Comparison of ENCODE assay signal across 21 cellular contexts in genomic region chr4:76787898-76788297, GRCh38.
DNase-seq lines count a peak whose midpoint lies in the region; ATAC-seq and TF ChIP-seq lines count a peak whose summit lies in the region.
"Had no signal": no experiment of that assay in that cellular context is flagged by ENCODE, and none has a peak within 500 bp of the region (broad histone marks: within the 10 kb centered on the region; RNA-seq: fewer than 3 reads in every experiment).

No MANE protein-coding gene starts in this region.

- ATAC-seq in activated naive CD8-positive, alpha-beta T cell treated with anti-CD3 and anti-CD28 coated beads, Interleukin-2, amount 50 U/mL, for 24 hours = peak; percentile 68
- ATAC-seq in RWPE2 (ENCODE audit: low read depth) (peak; percentile 21; the same call in 1 of the 3 replicates), left lobe of liver (peak; percentile 24)
- ATAC-seq: K562, Panc1 had no signal

- H3K4me1 ChIP-seq in RWPE2 (ENCODE audit: insufficient read depth, poor library complexity, severe bottlenecking) = peaks cover 7% of the 10 kb centered on the region

- no peaks in the 10 kb centered on the region for H3K4me1 Mint-ChIP-seq in activated naive CD8-positive, alpha-beta T cell treated with anti-CD3 and anti-CD28 coated beads, Interleukin-2, amount 50 U/mL, for 24 hours
- H3K4me1 Mint-ChIP-seq in activated naive CD8-positive, alpha-beta T cell treated with anti-CD3 and anti-CD28 coated beads for 36 hours = no peaks in the 10 kb centered on the region
- H3K4me1 Mint-ChIP-seq: CD8-positive, alpha-beta memory T cell had no signal

- no peak for DNase-seq in activated naive CD8-positive, alpha-beta T cell treated with anti-CD3 and anti-CD28 coated beads, Interleukin-2, amount 50 U/mL, for 24 hours
- no peak for DNase-seq in activated naive CD8-positive, alpha-beta T cell treated with anti-CD3 and anti-CD28 coated beads for 36 hours
- DNase-seq in RWPE2 (ENCODE audit: low spot score) (no peak), left lobe of liver (ENCODE audit: low spot score) (no peak), NOMO-1 (lab: John Stamatoyannopoulos, UW; ENCODE audit: unreplicated experiment in 2 of 2) (no peak), SKM-1 treated with dmso at 0.1 percent for 144 hours (lab: John Stamatoyannopoulos, UW; ENCODE audit: unreplicated experiment) (no peak), mesenteric fat pad (ENCODE audit: low spot score) (no peak)
- DNase-seq: CD8-positive, alpha-beta memory T cell; DMS53; EL; H7; MM.1S; NCI-H1092; NCI-H1436 treated with DMSO at 0.1 percent for 48 hours; NCI-H1930; NCI-H2227 treated with DMSO at 0.1 percent for 48 hours; NCI-H510A; SJCRH30 had no signal

- no peaks in the 10 kb centered on the region for H3K9me3 ChIP-seq in RWPE2 (ENCODE audit: severe bottlenecking)
- H3K9me3 ChIP-seq: SJCRH30 had no signal

- no peaks in the 10 kb centered on the region for H3K36me3 Mint-ChIP-seq in activated naive CD8-positive, alpha-beta T cell treated with anti-CD3 and anti-CD28 coated beads, Interleukin-2, amount 50 U/mL, for 24 hours (ENCODE audit: low read depth)
- H3K36me3 Mint-ChIP-seq in activated naive CD8-positive, alpha-beta T cell treated with anti-CD3 and anti-CD28 coated beads for 36 hours = peaks cover 2% of the 10 kb centered on the region

- H3K9me3 Mint-ChIP-seq in activated naive CD8-positive, alpha-beta T cell treated with anti-CD3 and anti-CD28 coated beads, Interleukin-2, amount 50 U/mL, for 24 hours = peaks cover 4% of the 10 kb centered on the region
- peaks cover 6% of the 10 kb centered on the region for H3K9me3 Mint-ChIP-seq in activated naive CD8-positive, alpha-beta T cell treated with anti-CD3 and anti-CD28 coated beads for 36 hours
- H3K9me3 Mint-ChIP-seq: CD8-positive, alpha-beta memory T cell had no signal

- H3K27ac Mint-ChIP-seq in activated naive CD8-positive, alpha-beta T cell treated with anti-CD3 and anti-CD28 coated beads, Interleukin-2, amount 50 U/mL, for 24 hours = no peak overlapping the region
- H3K27ac Mint-ChIP-seq in activated naive CD8-positive, alpha-beta T cell treated with anti-CD3 and anti-CD28 coated beads for 36 hours = no peak overlapping the region

- peaks cover 12% of the 10 kb centered on the region for H3K36me3 ChIP-seq in RWPE2 (ENCODE audit: low read depth)
- H3K36me3 ChIP-seq: SJCRH30 had no signal

- H3K27me3 Mint-ChIP-seq in activated naive CD8-positive, alpha-beta T cell treated with anti-CD3 and anti-CD28 coated beads, Interleukin-2, amount 50 U/mL, for 24 hours = no peaks in the 10 kb centered on the region
- H3K27me3 Mint-ChIP-seq in activated naive CD8-positive, alpha-beta T cell treated with anti-CD3 and anti-CD28 coated beads for 36 hours = peaks cover 3% of the 10 kb centered on the region

- no peak overlapping the region for H3K4me3 Mint-ChIP-seq in activated naive CD8-positive, alpha-beta T cell treated with anti-CD3 and anti-CD28 coated beads, Interleukin-2, amount 50 U/mL, for 24 hours
- no peak overlapping the region for H3K4me3 Mint-ChIP-seq in activated naive CD8-positive, alpha-beta T cell treated with anti-CD3 and anti-CD28 coated beads for 36 hours
- H3K4me3 Mint-ChIP-seq: CD8-positive, alpha-beta memory T cell had no signal

- H3K4me3 ChIP-seq in RWPE2 (ENCODE audit: severe bottlenecking) = no peak overlapping the region
- H3K4me3 ChIP-seq: K562, SJCRH30 had no signal

- H3K27me3 ChIP-seq in RWPE2 (ENCODE audit: insufficient read depth, poor library complexity, severe bottlenecking) = no peaks in the 10 kb centered on the region
- H3K27me3 ChIP-seq: SJCRH30 had no signal

- no peak overlapping the region for H3K27ac ChIP-seq in RWPE2 (ENCODE audit: poor library complexity, severe bottlenecking)
- H3K27ac ChIP-seq: C4-2B, SJCRH30 had no signal

- no peak for TF ChIP-seq CTCF in RWPE2 (IDR thresholded peaks at IDR 0.05; ENCODE audit: poor library complexity, severe bottlenecking)
